9 cellular contexts compared by ENCODE assay signal in genomic region chr11:33692013-33692504, GRCh38. TPM values are rescaled to one million over a fixed set of nuclear protein-coding genes. Genes with fewer than 3 reads are reported as not detected.
DNase-seq lines count a peak whose midpoint lies in the region; ATAC-seq, FAIRE-seq and TF ChIP-seq lines count a peak whose summit lies in the region.
"Had no signal": no experiment of that assay in that cellular context is flagged by ENCODE, and none has a peak within 500 bp of the region (broad histone marks: within the 10 kb centered on the region; RNA-seq: fewer than 3 reads in every experiment).

No MANE protein-coding gene starts in this region.

- H3K4me2 ChIP-seq in HepG2 (ENCODE audit: low read depth, low read length) = peak overlapping the region; percentile 73

- no peaks in the 10 kb centered on the region for H3K36me3 ChIP-seq in HepG2 (replicated peaks in 1 of 2; ENCODE audit: control insufficient read depth in 1 of 2, insufficient read depth in 2 of 2, low read length in 2 of 2)

- no peak for TF ChIP-seq CTCF in AG04450 (IDR thresholded peaks at IDR 0.05; ENCODE audit: low read depth, low read length)
- no peak for TF ChIP-seq CTCF in HepG2 (CRISPR knock-in tag; IDR thresholded peaks at IDR 0.05)

- FAIRE-seq in HepG2 (lab: Jason Lieb, UNC) = no peak

- no peak for TF ChIP-seq RAD21 in HepG2 (CRISPR knock-in tag; IDR thresholded peaks at IDR 0.05)

- WGBS in HepG2 (ENCODE audit: low lambda C conversion rate) = 56% methylated on average over 9 of the region's 9 CpGs

- POLR2A ChIA-PET in AG04450 (lab: Yijun Ruan, JAX) (interaction anchor here (0.5 to 1.6 kb wide), 6 partner anchors 9 to 531 kb away, joined by 3 to 30 read pairs (median 4); partner anchors contain the start of genes C11orf91, CD59 and CSTF3), HepG2 (lab: Yijun Ruan, JAX) (interaction anchor here (1.0 to 4.5 kb wide), 5 partner anchors 9 to 963 kb away, joined by 3 to 81 read pairs (median 3); partner anchors contain the start of genes C11orf91 and CD59)

- no peaks in the 10 kb centered on the region for H3K9me3 ChIP-seq in AG04450 (ENCODE audit: control insufficient read depth, insufficient read depth, low read length)
- no peaks in the 10 kb centered on the region for H3K9me3 ChIP-seq in HepG2 (ENCODE audit: low read length)

- H3K4me3 ChIP-seq in AG04450 (ENCODE audit: low read depth, low read length) = peak overlapping the region; percentile 38
- H3K4me3 ChIP-seq in HepG2 (replicated peaks in 1 of 3; ENCODE audit: insufficient read depth in 1 of 3, low read depth in 2 of 3, low read length in 3 of 3) = peak overlapping the region in 1 of 3 experiments; percentile 7; a peak in 1 of 6 replicates

- CTCF ChIA-PET in AG04450 (lab: Charles Lee) (interaction anchor here (1.0 to 9.9 kb wide), 6 partner anchors 51 to 328 kb away, joined by 3 to 210 read pairs (median 6); no protein-coding TSS in a partner anchor), HepG2 (lab: Yijun Ruan, JAX; ENCODE audit: low intra/inter-chr PET ratio, low total read pairs) (no interaction called here)

- H3K27me3 ChIP-seq in AG04450 (ENCODE audit: control insufficient read depth, insufficient read depth, low read length) (no peaks in the 10 kb centered on the region), HepG2 (ENCODE audit: control insufficient read depth in 1 of 2, insufficient read depth in 2 of 2, low read length in 2 of 2) (no peaks in the 10 kb centered on the region)

- peak overlapping the region; percentile 70 for H2AFZ ChIP-seq in HepG2 (ENCODE audit: low read length)

- in situ Hi-C loops in HepG2 (cut with HindIII; ENCODE audit: extremely low pct_ligation_motif_present, low pct_unique_long_range_greater_than_20kb) = no loop called here

- DNase-seq in AG04450 (ENCODE audit: low read depth, low spot score) (peak; percentile 91), NCI-H2029 (lab: John Stamatoyannopoulos, UW) (peak; percentile 98), cerebellar cortex (ENCODE audit: low spot score) (peak; percentile 43), HepG2 (ENCODE audit: low spot score) (peak; percentile 76), NCI-H187 (lab: John Stamatoyannopoulos, UW) (no peak), activated T-cell treated with anti-CD3 and anti-CD28 coated beads for 4 hours (no peak)
- DNase-seq: DND-41 had no signal

- peak overlapping the region; percentile 98 for H3K27ac ChIP-seq in AG04450 (ENCODE audit: low read depth, low read length)
- peak overlapping the region; percentile 58 for H3K27ac ChIP-seq in HepG2 (ENCODE audit: extremely low read length, insufficient read depth, low read length)
- peak overlapping the region; percentile 67 for H3K27ac ChIP-seq in temporal lobe (ENCODE audit: low read depth, low read length)

- no TSS peak for BruUV-seq in HepG2 (replicated peaks; lab: Mats Ljungman, UMichigan)

- H3K9ac ChIP-seq in HepG2 (ENCODE audit: insufficient read depth, low read depth, low read length) = no peak overlapping the region

- no peaks in the 10 kb centered on the region for H4K20me1 ChIP-seq in HepG2 (ENCODE audit: insufficient read depth, low read length)

- H3K79me2 ChIP-seq in HepG2 (ENCODE audit: insufficient read depth, low read length) = no peaks in the 10 kb centered on the region

- no peak for ATAC-seq in HepG2
- no peak for ATAC-seq in GM21515 (IDR thresholded peaks at IDR 0.05; ENCODE audit: unreplicated experiment)

- peaks cover 66% of the 10 kb centered on the region for H3K4me1 ChIP-seq in HepG2 (ENCODE audit: insufficient read depth, low read length)

- TF ChIP-seq POLR2A in HepG2 (IDR thresholded peaks at IDR 0.05; ENCODE audit: insufficient read depth in 1 of 2, low read depth in 2 of 2, low read length in 2 of 2) = no peak

- TF ChIP-seq EP300 in HepG2 (IDR thresholded peaks at IDR 0.05; ENCODE audit: low read depth in 2 of 2, low read length in 2 of 2) = no peak
- no peak for TF ChIP-seq EP300 in HepG2 (CRISPR knock-in tag; IDR thresholded peaks at IDR 0.05; ENCODE audit: borderline replicate concordance)

- intact Hi-C loops in HepG2 (cut with micrococcal nuclease; ENCODE audit: unreplicated experiment) = loop anchor here (1.0 to 10.0 kb wide), 2 partner anchors 43 to 427 kb away; no protein-coding TSS in a partner anchor

TF ChIP-seq in HepG2, 621 proteins besides CTCF, POLR2A, EP300 and RAD21 (continues in another document):
- TF ChIP-seq SMC3 (IDR thresholded peaks at IDR 0.05; ENCODE audit: low read length) (no peak), NR2C2 (CRISPR knock-in tag; IDR thresholded peaks at IDR 0.05; ENCODE audit: borderline replicate concordance) (no peak), ZIK1 (CRISPR knock-in tag; IDR thresholded peaks at IDR 0.05; ENCODE audit: borderline replicate concordance, low read depth) (no peak), ZNF33B (CRISPR knock-in tag; IDR thresholded peaks at IDR 0.05) (no peak)

RNA-seq across cellular contexts. Expression of gene C11orf91, which starts 8.6 kb away (rescaled TPM):
- polyA plus RNA-seq in AG04450 (2011; rRNA removed) (not detected in 2 replicates), HepG2 (2011; rRNA removed) (not detected in 2 replicates)
- polyA minus RNA-seq in AG04450 (2011; rRNA and poly(A)+ RNA removed) = not detected in 2 replicates
- total RNA-seq in HepG2 (2016; rRNA removed; fragmentation: Illumina TruSeq; extraction: Trizol) (0.35 TPM in 1 of 2 replicates, not detected in the other), temporal lobe (not detected)
- total RNA-seq in HepG2 (2016; cell fraction: cytosol; rRNA removed; fragmentation: Illumina TruSeq; extraction: Trizol; ENCODE audit: low read depth) = 0.71 TPM in 1 of 2 replicates, not detected in the other
- not detected in 2 replicates for total RNA-seq in HepG2 (2016; cell fraction: insoluble cytoplasmic fraction; rRNA removed; fragmentation: Illumina TruSeq; extraction: Trizol)
- 0.31 and 0.48 TPM in 2 replicates for total RNA-seq in HepG2 (2016; cell fraction: membrane; rRNA removed; fragmentation: Illumina TruSeq; extraction: Trizol)
- total RNA-seq in HepG2 (2016; cell fraction: nucleus; rRNA removed; fragmentation: Illumina TruSeq; extraction: Trizol) = not detected in 2 replicates
- polyA plus RNA-seq in HepG2 (2011; cell fraction: cytosol; rRNA removed) = not detected in 2 replicates
- 0.19 TPM in 1 of 2 replicates, not detected in the other for polyA plus RNA-seq in HepG2 (2011; cell fraction: nucleus; rRNA removed)
- 0.24 TPM in 1 of 2 replicates, not detected in the other for polyA plus RNA-seq in HepG2 (2012)
- 0.69 and 0.77 TPM in 2 replicates for polyA plus RNA-seq in HepG2 (2016; cell fraction: cytosol; fragmentation: Illumina TruSeq; extraction: Trizol; ENCODE audit: low read depth)
- polyA plus RNA-seq in HepG2 (2016; cell fraction: insoluble cytoplasmic fraction; fragmentation: Illumina TruSeq; extraction: Trizol; ENCODE audit: low read depth) = not detected in 2 replicates
- 0.62 and 1.2 TPM in 2 replicates for polyA plus RNA-seq in HepG2 (2016; cell fraction: membrane; fragmentation: Illumina TruSeq; extraction: Trizol; ENCODE audit: low read depth)
- not detected in 2 replicates for polyA plus RNA-seq in HepG2 (2016; cell fraction: nucleus; fragmentation: Illumina TruSeq; extraction: Trizol; ENCODE audit: insufficient read depth, low read depth)
- polyA minus RNA-seq in HepG2 (2011; rRNA and poly(A)+ RNA removed; ENCODE audit: low replicate concordance) = not detected in 2 replicates
- polyA minus RNA-seq in HepG2 (2011; cell fraction: cytosol; rRNA and poly(A)+ RNA removed) = not detected in 2 replicates
- 1.3 TPM in 1 of 2 replicates, not detected in the other for polyA minus RNA-seq in HepG2 (2011; cell fraction: nucleus; rRNA and poly(A)+ RNA removed)

RNA-seq across cellular contexts. Expression of gene CD59, which starts 44.2 kb away (rescaled TPM):
- polyA plus RNA-seq in AG04450 (2011; rRNA removed) = 1,182 and 1,226 TPM in 2 replicates
- polyA minus RNA-seq in AG04450 (2011; rRNA and poly(A)+ RNA removed) = 475 and 515 TPM in 2 replicates
- total RNA-seq in HepG2 (2016; rRNA removed; fragmentation: Illumina TruSeq; extraction: Trizol) = 184 and 289 TPM in 2 replicates
- 17.9 and 18.3 TPM in 2 replicates for total RNA-seq in HepG2 (2016; cell fraction: cytosol; rRNA removed; fragmentation: Illumina TruSeq; extraction: Trizol; ENCODE audit: low read depth)
- total RNA-seq in HepG2 (2016; cell fraction: insoluble cytoplasmic fraction; rRNA removed; fragmentation: Illumina TruSeq; extraction: Trizol) = 187 and 287 TPM in 2 replicates
- 57.6 and 59.8 TPM in 2 replicates for total RNA-seq in HepG2 (2016; cell fraction: membrane; rRNA removed; fragmentation: Illumina TruSeq; extraction: Trizol)
- total RNA-seq in HepG2 (2016; cell fraction: nucleus; rRNA removed; fragmentation: Illumina TruSeq; extraction: Trizol) = 207 and 235 TPM in 2 replicates
- polyA plus RNA-seq in HepG2 (2011; rRNA removed) = 127 and 132 TPM in 2 replicates
- polyA plus RNA-seq in HepG2 (2011; cell fraction: cytosol; rRNA removed) = 79.2 and 136 TPM in 2 replicates
- polyA plus RNA-seq in HepG2 (2011; cell fraction: nucleus; rRNA removed) = 35.8 and 50.3 TPM in 2 replicates
- 99.3 and 122 TPM in 2 replicates for polyA plus RNA-seq in HepG2 (2012)
- polyA plus RNA-seq in HepG2 (2016; cell fraction: cytosol; fragmentation: Illumina TruSeq; extraction: Trizol; ENCODE audit: low read depth) = 34.0 and 44.2 TPM in 2 replicates
- 136 and 153 TPM in 2 replicates for polyA plus RNA-seq in HepG2 (2016; cell fraction: insoluble cytoplasmic fraction; fragmentation: Illumina TruSeq; extraction: Trizol; ENCODE audit: low read depth)
- polyA plus RNA-seq in HepG2 (2016; cell fraction: membrane; fragmentation: Illumina TruSeq; extraction: Trizol; ENCODE audit: low read depth) = 35.5 and 37.5 TPM in 2 replicates
- 257 and 263 TPM in 2 replicates for polyA plus RNA-seq in HepG2 (2016; cell fraction: nucleus; fragmentation: Illumina TruSeq; extraction: Trizol; ENCODE audit: insufficient read depth, low read depth)
- 118 and 499 TPM in 2 replicates for polyA minus RNA-seq in HepG2 (2011; rRNA and poly(A)+ RNA removed; ENCODE audit: low replicate concordance)
- polyA minus RNA-seq in HepG2 (2011; cell fraction: cytosol; rRNA and poly(A)+ RNA removed) = 42.6 and 62.0 TPM in 2 replicates
- 31.4 and 43.6 TPM in 2 replicates for polyA minus RNA-seq in HepG2 (2011; cell fraction: nucleus; rRNA and poly(A)+ RNA removed)
- 27.8 TPM for total RNA-seq in temporal lobe

Comparison
In these comparisons a context has a peak if more than half of its experiments do, and no peak if none do; other contexts are left out.
1. DNase-seq: peak in AG04450 (single experiment), NCI-H2029 (single experiment), cerebellar cortex (single experiment) and HepG2 (single experiment); none in NCI-H187 (0 of 2) and activated T-cell treated with anti-CD3 and anti-CD28 coated beads for 4 hours (single experiment).
2. Peak in every context shown above with its lines, with median percentiles within 50 percentile points of each other: H3K27ac ChIP-seq.